In genomic region chr4:6222761-6223292, GRCh38 we compare ENCODE assay signal across 13 cellular contexts. TPM values are rescaled to one million over a fixed set of nuclear protein-coding genes. Genes with fewer than 3 reads are reported as not detected.
DNase-seq lines count a peak whose midpoint lies in the region.
"Had no signal": no experiment of that assay in that cellular context is flagged by ENCODE, and none has a peak within 500 bp of the region (broad histone marks: within the 10 kb centered on the region; RNA-seq: fewer than 3 reads in every experiment).

No MANE protein-coding gene starts in this region.

- peak; percentile 4 for DNase-seq in AG20443 (ENCODE audit: low spot score)
- DNase-seq in ELF-1 (ENCODE audit: low read depth, low spot score) = peak; percentile 87
- peak; percentile 50 for DNase-seq in SK-MEL-5 (ENCODE audit: low read depth, low spot score)
- DNase-seq in inferior parietal cortex (ENCODE audit: extremely low spot score) = peak; percentile 58
- DNase-seq in ecto neural progenitor cell (ENCODE audit: low spot score) = no peak
- no peak for DNase-seq in stimulated activated CD4-positive, alpha-beta T cell treated with anti-CD3 and anti-CD28 coated beads, Interleukin-15, amount 100 ng/mL, for 24 hours
- no peak for DNase-seq in SKM-1 treated with dmso at 0.1 percent for 144 hours (lab: John Stamatoyannopoulos, UW; ENCODE audit: unreplicated experiment)
- no peak for DNase-seq in NCI-H1092 (lab: John Stamatoyannopoulos, UW)
- DNase-seq: adrenal gland; effector CD4-positive, alpha-beta T cell; NCI-H1694; stimulated activated CD4-positive, alpha-beta T cell treated with anti-CD3 and anti-CD28 coated beads, Interleukin-4, amount 100 ng/mL, for 1 hour; stimulated activated naive CD8-positive, alpha-beta T cell treated with anti-CD3 and anti-CD28 coated beads, Interleukin-15, Interleukin-2, amounts not matched to agents 100 U/mL and 50 U/mL, for 24 hours had no signal

- in situ Hi-C loops in SK-MEL-5 (cut with HindIII; ENCODE audit: low pct_unique_long_range_greater_than_20kb, low sequenced_read_pairs) = no loop called here

RNA-seq across cellular contexts. Expression of gene JAKMIP1, which starts 22.5 kb away (rescaled TPM):
- not detected in 2 replicates for total RNA-seq in SK-MEL-5 (2014; rRNA removed; shearing (Covaris generic))
- not detected in 2 replicates for polyA plus RNA-seq in SK-MEL-5 (2015; cell fraction: cytosol; rRNA removed)
- not detected in 2 replicates for polyA plus RNA-seq in SK-MEL-5 (2015; cell fraction: nucleus; rRNA removed)

RNA-seq across cellular contexts. Expression of gene WFS1, which starts 46.8 kb away (rescaled TPM):
- total RNA-seq in SK-MEL-5 (2014; rRNA removed; shearing (Covaris generic)) = 10.9 and 11.4 TPM in 2 replicates
- polyA plus RNA-seq in SK-MEL-5 (2015; cell fraction: cytosol; rRNA removed) = 46.0 and 46.6 TPM in 2 replicates
- polyA plus RNA-seq in SK-MEL-5 (2015; cell fraction: nucleus; rRNA removed) = 43.9 and 52.3 TPM in 2 replicates

Comparison
In these comparisons a context has a peak if more than half of its experiments do, and no peak if none do; other contexts are left out.
1. DNase-seq: peak in AG20443 (single experiment), ELF-1 (single experiment), SK-MEL-5 (single experiment) and inferior parietal cortex (single experiment); none in ecto neural progenitor cell (single experiment), stimulated activated CD4-positive, alpha-beta T cell treated with anti-CD3 and anti-CD28 coated beads, Interleukin-15, amount 100 ng/mL, for 24 hours (single experiment), SKM-1 treated with dmso at 0.1 percent for 144 hours (single experiment) and NCI-H1092 (single experiment).